Comparison of ENCODE assay signal across 7 cellular contexts in the genomic region with DNA sequence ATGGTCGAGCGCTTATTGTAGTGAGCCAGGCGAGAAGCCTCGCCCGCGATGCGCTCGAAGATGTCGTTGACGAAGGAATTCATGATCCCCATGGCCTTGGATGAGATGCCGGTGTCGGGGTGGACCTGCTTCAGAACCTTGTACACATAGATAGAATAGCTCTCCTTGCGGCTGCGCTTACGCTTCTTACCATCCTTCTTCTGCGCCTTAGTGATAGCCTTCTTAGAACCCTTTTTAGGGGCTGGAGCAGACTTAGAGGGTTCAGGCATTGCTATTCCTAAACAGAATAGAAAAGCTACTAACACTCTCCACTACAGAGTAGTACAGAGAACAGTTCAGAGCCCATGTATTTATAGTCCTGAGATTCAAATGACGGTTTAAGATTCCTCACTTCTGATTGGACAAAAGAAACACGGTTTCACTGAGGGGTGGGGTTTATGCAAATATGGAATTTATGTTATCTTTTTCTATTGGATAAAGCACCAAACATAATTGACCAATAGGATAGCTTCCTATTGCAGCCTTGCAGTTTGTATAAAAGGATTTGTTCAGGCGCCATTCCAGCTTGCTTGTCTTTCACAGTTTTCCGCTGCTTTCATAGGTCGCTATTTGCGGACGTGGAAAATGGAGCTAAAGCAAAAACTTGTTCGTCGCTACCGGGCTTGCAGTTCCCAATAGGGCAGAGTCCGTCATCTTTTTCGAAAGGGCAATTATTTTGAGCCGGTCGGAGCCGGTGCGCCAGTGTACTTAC. TPM values are rescaled to one million over a fixed set of nuclear protein-coding genes. Genes with fewer than 3 reads are reported as not detected.
DNase-seq lines count a peak whose midpoint lies in the region; ATAC-seq and TF ChIP-seq lines count a peak whose summit lies in the region.

No MANE protein-coding gene starts in this region.

- H3K4me1 ChIP-seq in muscle layer of colon (ENCODE audit: insufficient read depth, low read length) (peaks cover 3% of the 10 kb centered on the region), thyroid gland (peaks cover 5 to 6% of the 10 kb centered on the region in 2 donors)

- TF ChIP-seq CTCF in thyroid gland (IDR thresholded peaks at IDR 0.05), result peak in 1 of 6 experiments; percentile 6

- H3K4me3 ChIP-seq in muscle layer of colon (ENCODE audit: low read depth in 1 of 2, low read length in 2 of 2) (peak overlapping the region; percentile 63 to 66), thyroid gland (replicated peaks in 1 of 3) (peak overlapping the region; percentile 22 to 47 (median 40))

- TF ChIP-seq POLR2A in thyroid gland (IDR thresholded peaks at IDR 0.05), result peak; percentile 90 to 96

- H3K27me3 ChIP-seq in muscle layer of colon (ENCODE audit: control insufficient read depth in 1 of 2, insufficient read depth in 2 of 2, low read length in 2 of 2) (no peaks in the 10 kb centered on the region), thyroid gland (no peaks in the 10 kb centered on the region)

- H3K27ac ChIP-seq in epithelial cell of prostate, result peak overlapping the region; percentile 63
- H3K27ac ChIP-seq in muscle layer of colon (ENCODE audit: low read depth, low read length), result peak overlapping the region; percentile 84
- peak overlapping the region; percentile 91 to 96 (median 95) for H3K27ac ChIP-seq in thyroid gland

- 1% methylated on average over 26 to 32 of the region's 32 CpGs for WGBS in thyroid gland, 2 donors

- DNase-seq in NCI-H2227 (lab: John Stamatoyannopoulos, UW; ENCODE audit: unreplicated experiment) (peak; percentile 97), epithelial cell of prostate (ENCODE audit: low read depth, low spot score) (peak; percentile 88), thyroid gland (peak; percentile 76 to 77)
- peak; percentile 87 for DNase-seq in activated CD8-positive, alpha-beta memory T cell treated with anti-CD3 and anti-CD28 coated beads, Interleukin-2, amount 50 U/mL, for 48 hours

- H3K36me3 ChIP-seq in muscle layer of colon (ENCODE audit: insufficient read depth, low read length), result no peaks in the 10 kb centered on the region
- H3K36me3 ChIP-seq in thyroid gland, result no peaks in the 10 kb centered on the region

- intact Hi-C loops in thyroid gland (cut with DNase I), result no loop called here

- ATAC-seq in GM18511 (IDR thresholded peaks at IDR 0.05; ENCODE audit: unreplicated experiment), result peak; percentile 74
- ATAC-seq in HG02970 (IDR thresholded peaks at IDR 0.05; ENCODE audit: low FRiP score, unreplicated experiment), result peak; percentile 54

- no peaks in the 10 kb centered on the region for H3K9me3 ChIP-seq in muscle layer of colon (ENCODE audit: low read length)
- no peaks in the 10 kb centered on the region for H3K9me3 ChIP-seq in thyroid gland

- H3K9ac ChIP-seq in muscle layer of colon (ENCODE audit: low read length), result peak overlapping the region; percentile 52

RNA-seq across cellular contexts. Expression of gene HFE, which starts 43.7 kb away (rescaled TPM):
- 1 to 10 TPM; 7.5 to 9.8 (median 8.3) TPM for total RNA-seq in thyroid gland

Comparison
In these comparisons a context has a peak if more than half of its experiments do, and no peak if none do; other contexts are left out.
1. Peak in every context shown above with its lines: DNase-seq, ATAC-seq, H3K4me3 ChIP-seq and H3K27ac ChIP-seq.